Comparison of ENCODE assay signal across 20 cellular contexts in the genomic region with DNA sequence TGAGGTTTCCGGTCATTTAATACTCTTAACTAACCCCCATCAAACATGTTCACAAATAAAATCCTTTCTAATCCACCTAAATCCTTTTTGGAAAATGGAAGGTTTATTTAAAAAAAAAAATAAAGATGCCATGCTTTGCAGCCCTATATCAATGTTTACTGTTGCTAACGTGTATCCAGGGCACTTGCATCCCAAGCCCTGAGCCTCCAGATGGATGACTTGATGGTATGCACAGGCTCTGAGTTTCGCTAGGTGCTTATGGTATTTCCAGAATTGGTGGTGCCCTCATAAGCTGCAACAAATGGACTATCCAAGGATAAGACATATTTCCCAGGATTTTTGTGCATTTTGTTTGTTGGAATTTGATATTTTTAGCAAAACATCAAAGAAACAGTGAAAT.
"Had no signal": no experiment of that assay in that cellular context is flagged by ENCODE, and none has a peak within 500 bp of the region (broad histone marks: within the 10 kb centered on the region; RNA-seq: fewer than 3 reads in every experiment).

No MANE protein-coding gene starts in this region.

- H3K27ac Mint-ChIP-seq: mesothelial cell of epicardium; naive B cell; naive thymus-derived CD8-positive, alpha-beta T cell had no signal

- DNase-seq: dermis blood vessel endothelial cell; dorsolateral prefrontal cortex; effector CD4-positive, alpha-beta T cell; effector memory CD4-positive, alpha-beta T cell; foreskin keratinocyte; heart right ventricle; hippocampal formation; islet precursor cell; kidney; kidney glomerular epithelial cell; left colon; left lung; left ventricle myocardium superior; lower lobe of right lung; mesenchymal stem cell; mucosa of descending colon; naive B cell; naive thymus-derived CD8-positive, alpha-beta T cell had no signal

- H3K4me1 Mint-ChIP-seq: naive B cell; naive thymus-derived CD8-positive, alpha-beta T cell had no signal

- H3K4me3 Mint-ChIP-seq: mesothelial cell of epicardium; naive B cell; naive thymus-derived CD8-positive, alpha-beta T cell had no signal

- ATAC-seq: foreskin keratinocyte; gastroesophageal sphincter; heart right ventricle; left colon; left lung; left ventricle myocardium superior; lower lobe of right lung; mucosa of descending colon; naive thymus-derived CD8-positive, alpha-beta T cell had no signal

- H3K27me3 Mint-ChIP-seq: naive B cell; naive thymus-derived CD8-positive, alpha-beta T cell had no signal

- H3K36me3 Mint-ChIP-seq: mesothelial cell of epicardium; naive B cell; naive thymus-derived CD8-positive, alpha-beta T cell had no signal

- H3K9me3 Mint-ChIP-seq: naive thymus-derived CD8-positive, alpha-beta T cell had no signal
